In genomic region chr16:23353440-23353839, GRCh38 we compare ENCODE assay signal across 23 cellular contexts. TPM values are rescaled to one million over a fixed set of nuclear protein-coding genes. Genes with fewer than 3 reads are reported as not detected.
DNase-seq lines count a peak whose midpoint lies in the region; ATAC-seq, FAIRE-seq and TF ChIP-seq lines count a peak whose summit lies in the region.
"Had no signal": no experiment of that assay in that cellular context is flagged by ENCODE, and none has a peak within 500 bp of the region (broad histone marks: within the 10 kb centered on the region; RNA-seq: fewer than 3 reads in every experiment).

No MANE protein-coding gene starts in this region.

- H3K27me3 ChIP-seq in K562 (ENCODE audit: control insufficient read depth in 2 of 2, insufficient read depth in 2 of 2, low read length in 2 of 2): peaks cover 13 to 45% of the 10 kb centered on the region in 2 experiments; a peak in 4 of 5 replicates
- peaks cover 0 to 4% (median 0%) of the 10 kb centered on the region in 7 donors for H3K27me3 ChIP-seq in spleen (replicated peaks in 1 of 7)
- H3K27me3 ChIP-seq: SJCRH30 had no signal

- TF ChIP-seq POLR2A in K562 (conservative IDR thresholded peaks at IDR 0.05): no peak
- no peak for TF ChIP-seq POLR2A in spleen (IDR thresholded peaks at IDR 0.05)

- H3K36me3 ChIP-seq in K562 (ENCODE audit: control insufficient read depth, insufficient read depth, low read length): no peaks in the 10 kb centered on the region
- H3K36me3 ChIP-seq in spleen: no peaks in the 10 kb centered on the region
- H3K36me3 ChIP-seq: SJCRH30 had no signal

- H3K4me1 Mint-ChIP-seq in T-helper 2 cell treated with Interferon-gamma antibody and Interleukin-4, amounts not matched to agents 5 μg/mL and 100 μg/mL, for 36 hours (ENCODE audit: low read depth): no peaks in the 10 kb centered on the region
- H3K4me1 Mint-ChIP-seq: CD14-positive monocyte had no signal

- ATAC-seq in K562: peak; percentile 85

- H3K4me2 ChIP-seq in K562 (ENCODE audit: insufficient read depth, low read length): no peak overlapping the region
- H3K4me2 ChIP-seq: PC-9 had no signal

- FAIRE-seq in K562 (lab: Jason Lieb, UNC): no peak
- FAIRE-seq: G401.6, GM12891, GM18507, H54 had no signal

- in situ Hi-C loops in K562 (cut with MboI): no loop called here

- no peak for TF ChIP-seq RAD21 in K562 (CRISPR knock-in tag; conservative IDR thresholded peaks at IDR 0.05 in 1 of 2, IDR thresholded peaks at IDR 0.05 in 1 of 2)

- POLR2A ChIA-PET in HEK293T (lab: Yijun Ruan, JAX) (no interaction called here), K562 (lab: Yijun Ruan, JAX) (interaction anchor here (0.7 kb wide), 1 partner anchor 1439 kb away, joined by 3 read pairs; no protein-coding TSS in a partner anchor)

- H3K9me3 ChIP-seq in K562 (replicated peaks; ENCODE audit: control insufficient read depth, insufficient read depth, low read depth, low read length) (no peaks in the 10 kb centered on the region), spleen (no peaks in the 10 kb centered on the region)
- H3K9me3 ChIP-seq: SJCRH30 had no signal

- no peak for TF ChIP-seq EP300 in K562 (IDR thresholded peaks at IDR 0.05; ENCODE audit: low read length)

- H2AFZ ChIP-seq in K562 (ENCODE audit: low read depth, low read length): peak overlapping the region; percentile 53; the same call in 1 of the 2 replicates
- H2AFZ ChIP-seq: PC-9 had no signal

- no peak overlapping the region for H3K27ac Mint-ChIP-seq in T-helper 2 cell treated with Interferon-gamma antibody and Interleukin-4, amounts not matched to agents 5 μg/mL and 100 μg/mL, for 36 hours
- H3K27ac Mint-ChIP-seq: CD14-positive monocyte; T-helper 1 cell treated with Interleukin-12 subunit alpha and Interleukin-12 subunit beta and Interleukin-4 antibody, amounts not matched to agents 30 μg/mL and 1 μg/mL, for 36 hours had no signal

- H3K4me1 ChIP-seq in K562 (replicated peaks in 1 of 2; ENCODE audit: control insufficient read depth in 2 of 2, insufficient read depth in 2 of 2, low read length in 2 of 2) (peaks cover 0 to 2% of the 10 kb centered on the region in 2 experiments; a peak in 1 of 5 replicates), spleen (no peaks in the 10 kb centered on the region)
- H3K4me1 ChIP-seq: SJCRH30 had no signal

- no peaks in the 10 kb centered on the region for H3K9me3 Mint-ChIP-seq in T-helper 2 cell treated with Interferon-gamma antibody and Interleukin-4, amounts not matched to agents 5 μg/mL and 100 μg/mL, for 36 hours
- H3K9me3 Mint-ChIP-seq: T-helper 1 cell treated with Interleukin-12 subunit alpha and Interleukin-12 subunit beta and Interleukin-4 antibody, amounts not matched to agents 30 μg/mL and 1 μg/mL, for 36 hours had no signal

- H3K27ac ChIP-seq in K562 (ENCODE audit: extremely low read depth, low read depth, low read length) (no peak overlapping the region), spleen (no peak overlapping the region), substantia nigra (ENCODE audit: low read depth, low read length, poor library complexity, severe bottlenecking) (no peak overlapping the region)
- H3K27ac ChIP-seq: PC-9, SJCRH30 had no signal

- H4K20me1 ChIP-seq in K562 (replicated peaks; ENCODE audit: control insufficient read depth, insufficient read depth, low read length): peaks cover 7% of the 10 kb centered on the region

- DNase-seq in HEK293T (ENCODE audit: extremely low spot score): no peak
- DNase-seq in NAMALWA (ENCODE audit: low spot score): peak; percentile 65
- peak in 2 of 4 experiments; percentile 29 to 42 for DNase-seq in K562 (ENCODE audit: extremely low read depth in 1 of 4, low spot score in 3 of 4)
- DNase-seq in spleen: peak; percentile 11
- DNase-seq in T-helper 2 cell treated with Interferon-gamma antibody and Interleukin-4, amounts not matched to agents 5 μg/mL and 100 μg/mL, for 36 hours (ENCODE audit: low spot score): no peak
- DNase-seq in substantia nigra (lab: John Stamatoyannopoulos, UW): no peak
- no peak for DNase-seq in D341Med (ENCODE audit: low spot score)
- DNase-seq: DMS 273 treated with DMSO at 0.1 percent for 48 hours, Kasumi-1, NCI-H1105 treated with DMSO at 0.1 percent for 48 hours, NCI-H1694, NCI-H226, NCI-H524, NCI-H82, PC-9 had no signal

- no peaks in the 10 kb centered on the region for H3K36me3 Mint-ChIP-seq in T-helper 2 cell treated with Interferon-gamma antibody and Interleukin-4, amounts not matched to agents 5 μg/mL and 100 μg/mL, for 36 hours (ENCODE audit: low read depth)
- H3K36me3 Mint-ChIP-seq: CD14-positive monocyte had no signal

- no peak overlapping the region for H3K9ac ChIP-seq in K562 (ENCODE audit: insufficient read depth in 1 of 2, low read depth in 2 of 2, low read length in 2 of 2)

- H3K9me1 ChIP-seq in K562 (ENCODE audit: control insufficient read depth, insufficient read depth, low read length): no peaks in the 10 kb centered on the region

- CTCF ChIA-PET in HEK293T (lab: Yijun Ruan, JAX): no interaction called here
- CTCF ChIA-PET in K562 (lab: Yijun Ruan, JAX; ENCODE audit: low intra/inter-chr PET ratio): no interaction called here

- H3K27me3 Mint-ChIP-seq in T-helper 2 cell treated with Interferon-gamma antibody and Interleukin-4, amounts not matched to agents 5 μg/mL and 100 μg/mL, for 36 hours (ENCODE audit: low read depth): no peaks in the 10 kb centered on the region

- TF ChIP-seq CTCF in K562 (IDR thresholded peaks at IDR 0.05 in 2 of 3, conservative IDR thresholded peaks at IDR 0.05 in 1 of 3; ENCODE audit: insufficient read depth in 2 of 3, low read depth in 1 of 3, low read length in 3 of 3) (no peak), spleen (IDR thresholded peaks at IDR 0.05 in 8 of 11, conservative IDR thresholded peaks at IDR 0.05 in 3 of 11) (no peak)

- no TSS peak for BruUV-seq in K562 (replicated peaks; lab: Mats Ljungman, UMichigan)

- H3K79me2 ChIP-seq in K562 (ENCODE audit: control insufficient read depth, insufficient read depth, low read length): no peaks in the 10 kb centered on the region

- no peak overlapping the region for H3K4me3 ChIP-seq in K562
- H3K4me3 ChIP-seq in spleen: no peak overlapping the region
- H3K4me3 ChIP-seq: PC-9, SJCRH30 had no signal

- no peak overlapping the region for H3K4me3 Mint-ChIP-seq in T-helper 2 cell treated with Interferon-gamma antibody and Interleukin-4, amounts not matched to agents 5 μg/mL and 100 μg/mL, for 36 hours
- H3K4me3 Mint-ChIP-seq: CD14-positive monocyte; T-helper 1 cell treated with Interleukin-12 subunit alpha and Interleukin-12 subunit beta and Interleukin-4 antibody, amounts not matched to agents 30 μg/mL and 1 μg/mL, for 36 hours had no signal

- intact Hi-C loops in K562 (cut with micrococcal nuclease): no loop called here
- intact Hi-C loops in spleen (cut with DNase I; ENCODE audit: low total_unique reads): no loop called here

TF ChIP-seq in HEK293T, 16 proteins besides CTCF, POLR2A, EP300 and RAD21 (continues in another document):
- TF ChIP-seq L3MBTL2 (conservative IDR thresholded peaks at IDR 0.05) (0 out of 2 replicates have a peak, but pooled peaks have one; percentile 15), TARDBP (IDR thresholded peaks at IDR 0.05) (no peak), PKNOX1 (IDR thresholded peaks at IDR 0.05) (no peak), NFRKB (IDR thresholded peaks at IDR 0.05) (no peak), FOXM1 (IDR thresholded peaks at IDR 0.05; ENCODE audit: borderline replicate concordance) (no peak)

RNA-seq across cellular contexts. Expression of gene SCNN1B, which starts 51.3 kb away (rescaled TPM):
- total RNA-seq in K562 (2011; cell fraction: chromatin; rRNA removed; ENCODE audit: low replicate concordance): not detected in 2 replicates
- not detected in 2 replicates for total RNA-seq in K562 (2011; cell fraction: nucleolus; rRNA removed)
- total RNA-seq in K562 (2011; cell fraction: nucleoplasm; rRNA removed): not detected in 2 replicates
- not detected in 2 replicates for total RNA-seq in K562 (2014; rRNA removed)
- total RNA-seq in K562 (2014; rRNA removed; fragmentation: Illumina TruSeq; extraction: Trizol): not detected in 2 replicates
- total RNA-seq in K562 (2015; rRNA removed; fragmentation: Illumina TruSeq; extraction: Trizol): not detected in 2 replicates
- not detected in 2 replicates for total RNA-seq in K562 (2021)
- not detected in 2 replicates for polyA plus RNA-seq in K562 (2011; rRNA removed)
- polyA plus RNA-seq in K562 (2011; cell fraction: cytosol; rRNA removed): not detected in 2 replicates
- not detected in 2 replicates for polyA plus RNA-seq in K562 (2011; cell fraction: nucleus; rRNA removed)
- not detected in 2 replicates for polyA plus RNA-seq in K562 (2012)
- polyA plus RNA-seq in K562 (2014; fragmentation: Illumina TruSeq; extraction: Trizol): not detected in 2 replicates
- polyA plus RNA-seq in K562 (2014; fragmentation: Nextera tagmentation; extraction: Ambion mirVana): not detected
- not detected in 2 replicates for polyA plus RNA-seq in K562 (2014; rRNA removed)
- polyA minus RNA-seq in K562 (2011; rRNA and poly(A)+ RNA removed): not detected in 2 replicates
- polyA minus RNA-seq in K562 (2011; cell fraction: cytosol; rRNA and poly(A)+ RNA removed): not detected in 2 replicates
- not detected in 2 replicates for polyA minus RNA-seq in K562 (2011; cell fraction: nucleus; rRNA and poly(A)+ RNA removed)
- total RNA-seq in spleen: 1 to 10 TPM in 6 of 7 donors, under 1 TPM in 1; 0.97 to 6.3 (median 3.5) TPM
- polyA plus RNA-seq in spleen: 1 to 10 TPM in 1 of 3 donors, under 1 TPM in 2; 0.80 to 2.6 (median 1.00) TPM
- total RNA-seq: SJCRH30 had no signal
- polyA plus RNA-seq: AG04450, CD14-positive monocyte had no signal

Comparison
In these comparisons a context has a peak if more than half of its experiments do, and no peak if none do; other contexts are left out.
1. DNase-seq: peak in NAMALWA (single experiment) and spleen (single experiment); none in HEK293T (single experiment), T-helper 2 cell treated with Interferon-gamma antibody and Interleukin-4, amounts not matched to agents 5 μg/mL and 100 μg/mL, for 36 hours (single experiment), substantia nigra (0 of 49) and D341Med (single experiment).